ENCODE assay signal across 8 cellular contexts in the genomic region with DNA sequence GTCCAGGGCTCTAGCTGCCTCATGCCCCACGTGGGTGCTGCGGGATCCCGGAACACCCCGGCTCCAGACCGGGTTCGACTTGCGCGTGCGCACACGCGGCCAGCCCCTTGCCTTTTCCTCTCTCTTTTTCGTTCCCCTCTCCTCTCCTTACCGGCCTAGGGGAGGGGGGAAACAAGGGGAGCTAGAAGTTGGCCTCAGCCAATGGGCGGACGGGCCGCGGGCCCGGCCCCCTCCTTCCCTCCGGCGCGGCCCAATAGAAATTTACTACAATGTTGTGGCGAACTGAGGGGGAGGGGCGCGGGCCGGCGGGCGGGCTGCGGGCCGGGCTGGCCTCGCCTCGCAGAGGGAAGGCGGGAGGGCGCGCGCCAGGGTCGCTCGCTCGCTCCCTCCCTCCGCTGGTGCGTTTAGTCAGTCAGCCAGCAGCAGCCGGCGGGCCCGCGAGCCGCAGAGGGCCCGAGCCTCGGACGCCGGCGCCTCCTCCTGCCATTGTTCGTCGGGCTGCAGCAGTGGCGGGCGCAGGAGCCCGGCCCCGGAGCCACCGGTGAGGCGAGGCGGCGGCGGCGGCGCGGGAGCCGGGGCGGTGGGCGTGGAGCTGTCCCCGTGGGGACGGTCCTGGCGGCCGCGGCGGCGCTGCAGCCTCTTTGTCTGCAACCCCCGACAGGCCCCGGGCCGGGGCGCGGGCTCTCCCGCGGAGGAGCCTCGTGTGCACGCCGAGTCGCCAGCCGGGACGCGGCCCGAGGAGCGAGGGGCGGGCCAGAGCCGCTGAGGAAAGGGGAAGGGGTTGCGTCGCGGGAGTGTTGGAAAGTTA. TPM values are rescaled to one million over a fixed set of nuclear protein-coding genes. Genes with fewer than 3 reads are reported as not detected.
DNase-seq lines count a peak whose midpoint lies in the region; FAIRE-seq and TF ChIP-seq lines count a peak whose summit lies in the region.

Gene EPB41, plus strand, starts transcription at position 342 of the 808 bp plus-strand sequence. CDS start 72,869 bp downstream, outside the sequence.

- peak within 1 kb of the TSS; percentile 84 for H3K4me3 Mint-ChIP-seq in HFFc6
- H3K4me3 Mint-ChIP-seq in activated naive CD4-positive, alpha-beta T cell treated with anti-CD3 and anti-CD28 coated beads, Interleukin-2, amount 10 ng/mL, durations not matched to agents 7 days and 5 days = peak within 1 kb of the TSS; percentile 98

- H3K4me1 ChIP-seq in SK-N-SH (ENCODE audit: control insufficient read depth in 1 of 2, insufficient read depth in 2 of 2, low read depth in 1 of 2, low read length in 1 of 2) = peaks cover 0 to 15% of the 10 kb centered on the region in 2 experiments; a peak in 2 of 4 replicates

- H3K9me3 ChIP-seq in SK-N-SH = no peaks in the 10 kb centered on the region

- H3K36me3 Mint-ChIP-seq in HFFc6 (ENCODE audit: low read depth) = no peaks in the 10 kb centered on the region
- peaks cover 20% of the 10 kb centered on the region for H3K36me3 Mint-ChIP-seq in activated naive CD4-positive, alpha-beta T cell treated with anti-CD3 and anti-CD28 coated beads, Interleukin-2, amount 10 ng/mL, durations not matched to agents 7 days and 5 days

- FAIRE-seq in G401.6 (lab: Jason Lieb, UNC) = peak; percentile 92

- no peak for TF ChIP-seq CTCF in HFFc6 (IDR thresholded peaks at IDR 0.05)
- no peak for TF ChIP-seq CTCF in SK-N-SH (IDR thresholded peaks at IDR 0.05)

- peak within 1 kb of the TSS; percentile 61 to 76 for H3K4me3 ChIP-seq in SK-N-SH (ENCODE audit: low read depth in 2 of 2, low read length in 1 of 2)

- peaks cover 15% of the 10 kb centered on the region for H3F3A ChIP-seq in SK-N-SH (replicated peaks; ENCODE audit: insufficient read depth)

- POLR2A ChIA-PET in SK-N-SH (lab: Yijun Ruan, JAX) = interaction anchor here (0.8 to 1.5 kb wide), 4 partner anchors 12 to 267 kb away, joined by 3 to 11 read pairs (median 3); partner anchors contain the start of gene SRSF4

- peak; percentile 48 for DNase-seq in HFFc6
- DNase-seq in NCI-H1048 (lab: John Stamatoyannopoulos, UW) = peak; percentile 97
- DNase-seq in SK-N-SH = peak; percentile 99
- DNase-seq in activated naive CD4-positive, alpha-beta T cell treated with anti-CD3 and anti-CD28 coated beads, Interleukin-2, amount 10 ng/mL, durations not matched to agents 7 days and 5 days = peak; percentile 95
- DNase-seq in glomerular visceral epithelial cell (ENCODE audit: extremely low spot score) = peak; percentile 91
- DNase-seq in occipital lobe (lab: John Stamatoyannopoulos, UW) = peak; percentile 75
- DNase-seq in superior temporal gyrus (ENCODE audit: extremely low spot score) = peak; percentile 83

- H2AFZ ChIP-seq in SK-N-SH (ENCODE audit: low read depth) = peak within 1 kb of the TSS; percentile 89

- H3K27ac Mint-ChIP-seq in HFFc6 = no peak within 1 kb of the TSS; the same call in 1 of the 2 replicates
- peak within 1 kb of the TSS; percentile 99 for H3K27ac Mint-ChIP-seq in activated naive CD4-positive, alpha-beta T cell treated with anti-CD3 and anti-CD28 coated beads, Interleukin-2, amount 10 ng/mL, durations not matched to agents 7 days and 5 days

- peak within 1 kb of the TSS; percentile 67; the same call in 1 of the 2 replicates for H3K9ac ChIP-seq in SK-N-SH

- no peaks in the 10 kb centered on the region for H3K9me2 ChIP-seq in SK-N-SH

- H3K27ac ChIP-seq in SK-N-SH (ENCODE audit: low read depth in 2 of 2, low read length in 1 of 2) = peak within 1 kb of the TSS in 1 of 2 experiments; percentile 59; a peak in 2 of 4 replicates

- CTCF ChIA-PET in SK-N-SH (lab: Yijun Ruan, JAX) = interaction anchor here (1.0 to 2.8 kb wide), 5 partner anchors 10 to 209 kb away, joined by 3 to 10 read pairs (median 4); partner anchors contain the start of gene TMEM200B
- CTCF ChIA-PET in activated naive CD4-positive, alpha-beta T cell treated with anti-CD3 and anti-CD28 coated beads, Interleukin-2, amount 10 ng/mL, durations not matched to agents 7 days and 5 days (lab: Charles Lee) = interaction anchor here (0.7 to 2.0 kb wide), 8 partner anchors 12 to 1836 kb away, joined by 3 to 7 read pairs (median 3); no protein-coding TSS in a partner anchor

- no peaks in the 10 kb centered on the region for H4K20me1 ChIP-seq in SK-N-SH (ENCODE audit: insufficient read depth)

- TF ChIP-seq EP300 in SK-N-SH (IDR thresholded peaks at IDR 0.05; ENCODE audit: borderline replicate concordance in 1 of 2, low read depth in 1 of 2, low read length in 1 of 2) = no peak

- H3K27me3 Mint-ChIP-seq in HFFc6 (ENCODE audit: insufficient read depth) = peaks cover 2% of the 10 kb centered on the region; the same call in 1 of the 2 replicates
- H3K27me3 Mint-ChIP-seq in activated naive CD4-positive, alpha-beta T cell treated with anti-CD3 and anti-CD28 coated beads, Interleukin-2, amount 10 ng/mL, durations not matched to agents 7 days and 5 days = no peaks in the 10 kb centered on the region

- WGBS in SK-N-SH (ENCODE audit: low lambda C conversion rate) = 3% methylated on average over 34 of the region's 95 CpGs

- H3K79me2 ChIP-seq in SK-N-SH (ENCODE audit: insufficient read depth) = peaks cover 16% of the 10 kb centered on the region

- H3K9me3 Mint-ChIP-seq in HFFc6 = no peaks in the 10 kb centered on the region
- H3K9me3 Mint-ChIP-seq in activated naive CD4-positive, alpha-beta T cell treated with anti-CD3 and anti-CD28 coated beads, Interleukin-2, amount 10 ng/mL, durations not matched to agents 7 days and 5 days = no peaks in the 10 kb centered on the region

- H3K4me1 Mint-ChIP-seq in HFFc6 (ENCODE audit: low read depth) = peaks cover 15% of the 10 kb centered on the region
- H3K4me1 Mint-ChIP-seq in activated naive CD4-positive, alpha-beta T cell treated with anti-CD3 and anti-CD28 coated beads, Interleukin-2, amount 10 ng/mL, durations not matched to agents 7 days and 5 days = peaks cover 48% of the 10 kb centered on the region

- no peaks in the 10 kb centered on the region for H3K27me3 ChIP-seq in SK-N-SH (ENCODE audit: insufficient read depth)

- peak within 1 kb of the TSS; percentile 87 for H3K4me2 ChIP-seq in SK-N-SH

- H3K36me3 ChIP-seq in SK-N-SH (replicated peaks in 1 of 2; ENCODE audit: control insufficient read depth in 1 of 2, insufficient read depth in 2 of 2, low read length in 1 of 2) = no peaks in the 10 kb centered on the region

- TF ChIP-seq RAD21 in SK-N-SH (IDR thresholded peaks at IDR 0.05; ENCODE audit: low read length) = no peak

TF ChIP-seq in SK-N-SH, 30 proteins besides CTCF, POLR2A, EP300 and RAD21 (continues in another document):
- TF ChIP-seq JUND (IDR thresholded peaks at IDR 0.05) (no peak), TCF12 (IDR thresholded peaks at IDR 0.05) (no peak), MEF2A (IDR thresholded peaks at IDR 0.05; ENCODE audit: borderline replicate concordance, low read depth) (no peak), FOXJ3 (CRISPR knock-in tag; IDR thresholded peaks at IDR 0.05) (no peak), ELF1 (IDR thresholded peaks at IDR 0.05) (0 out of 2 replicates have a peak, but pooled peaks have one; percentile 3), IRF3 (IDR thresholded peaks at IDR 0.05; ENCODE audit: low read depth, low read length) (no peak; the same call in 1 of the 2 replicates), USF2 (IDR thresholded peaks at IDR 0.05; ENCODE audit: borderline replicate concordance, low read depth, low read length) (peak; percentile 32; the same call in 1 of the 2 replicates), POLR2AphosphoS5 (IDR thresholded peaks at IDR 0.05; ENCODE audit: low read depth, low read length) (no peak), NFIC (IDR thresholded peaks at IDR 0.05; ENCODE audit: borderline replicate concordance) (no peak), GABPA (IDR thresholded peaks at IDR 0.05; ENCODE audit: low read depth) (no peak), TAF1 (IDR thresholded peaks at IDR 0.05; ENCODE audit: borderline replicate concordance, low read depth, low read length) (no peak; the same call in 1 of the 2 replicates), SIN3A (IDR thresholded peaks at IDR 0.05; ENCODE audit: borderline replicate concordance, low read depth, low read length) (no peak; the same call in 1 of the 2 replicates)
- TF ChIP-seq, protein P1, sequence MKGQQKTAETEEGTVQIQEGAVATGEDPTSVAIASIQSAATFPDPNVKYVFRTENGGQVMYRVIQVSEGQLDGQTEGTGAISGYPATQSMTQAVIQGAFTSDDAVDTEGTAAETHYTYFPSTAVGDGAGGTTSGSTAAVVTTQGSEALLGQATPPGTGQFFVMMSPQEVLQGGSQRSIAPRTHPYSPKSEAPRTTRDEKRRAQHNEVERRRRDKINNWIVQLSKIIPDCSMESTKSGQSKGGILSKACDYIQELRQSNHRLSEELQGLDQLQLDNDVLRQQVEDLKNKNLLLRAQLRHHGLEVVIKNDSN (IDR thresholded peaks at IDR 0.05; ENCODE audit: borderline replicate concordance, low read depth) = peak; percentile 57; the same call in 1 of the 2 replicates

RNA-seq across cellular contexts. Expression of gene EPB41, which starts in this region (rescaled TPM):
- 1 to 10 TPM; 2.4 to 8.8 (median 3.4) TPM for total RNA-seq in HFFc6 (2021; fragmentation: NEBNext Ultra II Directional; extraction: Animal tissue kit (Norgen Biotek cat#: 25700))
- 7.4 and 10.3 TPM in 2 replicates for polyA plus RNA-seq in SK-N-SH (2012; rRNA removed)
- 8.9 and 14.2 TPM in 2 replicates for polyA plus RNA-seq in SK-N-SH (2012; cell fraction: cytosol; rRNA removed)
- polyA plus RNA-seq in SK-N-SH (2012; cell fraction: nucleus; rRNA removed) = 12.1 and 21.9 TPM in 2 replicates
- total RNA-seq in occipital lobe = 36.2 TPM

Comparison
In these comparisons a context has a peak if more than half of its experiments do, and no peak if none do; other contexts are left out.
1. DNase-seq: peak in every context shown above with its lines; median percentile 99 in SK-N-SH; 97 in NCI-H1048; 95 in activated naive CD4-positive, alpha-beta T cell treated with anti-CD3 and anti-CD28 coated beads, Interleukin-2, amount 10 ng/mL, durations not matched to agents 7 days and 5 days; 91 in glomerular visceral epithelial cell; 83 in superior temporal gyrus; 75 in occipital lobe; 48 in HFFc6.